Comparison of ENCODE assay signal across 12 cellular contexts in genomic region chr4:122689972-122690371, GRCh38. TPM values are rescaled to one million over a fixed set of nuclear protein-coding genes. Genes with fewer than 3 reads are reported as not detected.
DNase-seq lines count a peak whose midpoint lies in the region; ATAC-seq and TF ChIP-seq lines count a peak whose summit lies in the region.
"Had no signal": no experiment of that assay in that cellular context is flagged by ENCODE, and none has a peak within 500 bp of the region (broad histone marks: within the 10 kb centered on the region; RNA-seq: fewer than 3 reads in every experiment).

No MANE protein-coding gene starts in this region.

- no peaks in the 10 kb centered on the region for H3K36me3 ChIP-seq in cardiac muscle cell
- no peaks in the 10 kb centered on the region for H3K36me3 ChIP-seq in CD8-positive, alpha-beta T cell (ENCODE audit: insufficient read depth, low read length)

- no peaks in the 10 kb centered on the region for H3K9me3 Mint-ChIP-seq in CD8-positive, alpha-beta T cell

- H3K9me3 ChIP-seq in cardiac muscle cell (ENCODE audit: low read depth) (no peaks in the 10 kb centered on the region), right cardiac atrium (ENCODE audit: control insufficient read depth, low read length) (no peaks in the 10 kb centered on the region)
- H3K9me3 ChIP-seq in CD8-positive, alpha-beta T cell (ENCODE audit: low read length): no peaks in the 10 kb centered on the region

- H3K27me3 ChIP-seq in cardiac muscle cell (no peaks in the 10 kb centered on the region), right cardiac atrium (ENCODE audit: control insufficient read depth, insufficient read depth) (no peaks in the 10 kb centered on the region)
- H3K27me3 ChIP-seq in CD8-positive, alpha-beta T cell (ENCODE audit: insufficient read depth, low read length): no peaks in the 10 kb centered on the region

- H3K4me1 Mint-ChIP-seq in CD8-positive, alpha-beta T cell (ENCODE audit: low read depth): no peaks in the 10 kb centered on the region

- H3K27me3 Mint-ChIP-seq in CD8-positive, alpha-beta T cell (ENCODE audit: low read depth): peaks cover 9% of the 10 kb centered on the region

- H3K27ac ChIP-seq in cardiac muscle cell: peak overlapping the region; percentile 95
- H3K27ac ChIP-seq in right cardiac atrium (ENCODE audit: low read length): no peak overlapping the region
- no peak overlapping the region for H3K27ac ChIP-seq in CD8-positive, alpha-beta T cell (ENCODE audit: low read depth, low read length)

- ATAC-seq in right cardiac atrium (no peak), GM21717 (IDR thresholded peaks at IDR 0.05; ENCODE audit: unreplicated experiment) (peak; percentile 95), HG03196 (IDR thresholded peaks at IDR 0.05; ENCODE audit: unreplicated experiment) (peak; percentile 93)
- no peak for ATAC-seq in CD8-positive, alpha-beta T cell
- ATAC-seq: HepG2 had no signal

- POLR2A ChIA-PET in CD8-positive, alpha-beta T cell (lab: Charles Lee): no interaction called here

- H3K4me3 ChIP-seq in cardiac muscle cell: no peak overlapping the region
- no peak overlapping the region for H3K4me3 ChIP-seq in right cardiac atrium (ENCODE audit: low read length)
- no peak overlapping the region for H3K4me3 ChIP-seq in CD8-positive, alpha-beta T cell (ENCODE audit: low read depth, low read length)

- intact Hi-C loops in right cardiac atrium (cut with DNase I): no loop called here
- intact Hi-C loops in CD8-positive, alpha-beta T cell (cut with DNase I, micrococcal nuclease): no loop called here

- H3K4me1 ChIP-seq in cardiac muscle cell (ENCODE audit: low read depth) (peaks cover 37% of the 10 kb centered on the region), right cardiac atrium (ENCODE audit: control insufficient read depth, insufficient read depth, low read length) (peaks cover 4% of the 10 kb centered on the region)
- no peaks in the 10 kb centered on the region for H3K4me1 ChIP-seq in CD8-positive, alpha-beta T cell (ENCODE audit: insufficient read depth, low read length)

- no peak overlapping the region for H3K27ac Mint-ChIP-seq in CD8-positive, alpha-beta T cell
- H3K27ac Mint-ChIP-seq: activated naive CD8-positive, alpha-beta T cell had no signal

- no peaks in the 10 kb centered on the region for H3K36me3 Mint-ChIP-seq in CD8-positive, alpha-beta T cell
- H3K36me3 Mint-ChIP-seq: activated naive CD8-positive, alpha-beta T cell had no signal

- no peak for TF ChIP-seq CTCF in cardiac muscle cell (IDR thresholded peaks at IDR 0.05; ENCODE audit: low read depth, low read length)
- no peak for TF ChIP-seq CTCF in CD8-positive, alpha-beta T cell (IDR thresholded peaks at IDR 0.05)

- DNase-seq in cardiac muscle cell (ENCODE audit: low read depth in 1 of 2, low spot score in 1 of 2) (no peak), right cardiac atrium (no peak), NCI-H1092 treated with DMSO at 0.1 percent for 48 hours (lab: John Stamatoyannopoulos, UW) (no peak), NCI-H345 treated with DMSO at 0.1 percent for 48 hours (lab: John Stamatoyannopoulos, UW; ENCODE audit: unreplicated experiment) (no peak)
- peak; percentile 49 for DNase-seq in stimulated activated CD8-positive, alpha-beta memory T cell treated with anti-CD3 and anti-CD28 coated beads, Interleukin-4, amount 100 ng/mL, for 48 hours
- no peak for DNase-seq in CD8-positive, alpha-beta T cell
- DNase-seq: islet precursor cell, NCI-H510A treated with DMSO at 0.1 percent for 48 hours had no signal

- CTCF ChIA-PET in CD8-positive, alpha-beta T cell (lab: Charles Lee): no interaction called here

- H3K4me3 Mint-ChIP-seq in CD8-positive, alpha-beta T cell: no peak overlapping the region
- H3K4me3 Mint-ChIP-seq: activated naive CD8-positive, alpha-beta T cell had no signal

RNA-seq across cellular contexts. Expression of gene BBS12, which starts 42.5 kb away (rescaled TPM):
- total RNA-seq in cardiac muscle cell: 3.2 and 4.9 TPM in 2 replicates
- 7.4 and 9.9 TPM in 2 replicates for polyA plus RNA-seq in cardiac muscle cell
- total RNA-seq in right cardiac atrium: 1 to 10 TPM; 6.6 to 8.5 (median 7.7) TPM
- 3.5 TPM for polyA plus RNA-seq in right cardiac atrium
- under 1 TPM; 0.56 to 0.98 TPM for total RNA-seq in CD8-positive, alpha-beta T cell

Comparison
In these comparisons a context has a peak if more than half of its experiments do, and no peak if none do; other contexts are left out.
1. ATAC-seq: peak in GM21717 (single experiment) and HG03196 (single experiment); none in right cardiac atrium (0 of 2) and CD8-positive, alpha-beta T cell (single experiment).